16 cellular contexts compared by ENCODE assay signal in the genomic region with DNA sequence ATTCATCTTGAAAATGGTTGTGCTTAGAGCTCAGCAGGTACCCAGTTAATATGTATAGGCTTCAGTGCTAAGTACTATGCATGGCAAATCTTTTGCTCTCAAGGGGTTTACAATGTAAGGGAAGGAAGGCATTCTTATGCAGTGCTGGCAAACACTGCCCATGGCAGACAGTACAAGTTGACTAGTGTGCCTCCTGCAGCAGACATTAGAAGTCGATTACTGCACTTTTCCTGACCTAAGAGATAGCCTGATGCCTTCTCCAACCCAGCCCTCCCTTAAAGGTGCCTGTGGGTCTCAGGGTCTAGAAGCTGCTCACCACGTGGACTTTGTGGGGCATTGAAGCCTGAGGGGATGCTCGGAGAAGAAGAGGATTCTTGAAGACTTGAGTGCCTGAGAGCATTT. TPM values are rescaled to one million over a fixed set of nuclear protein-coding genes. Genes with fewer than 3 reads are reported as not detected.
A peak's percentile ranks its signal among the peaks of the same experiment; 100 is the strongest.
DNase-seq lines count a peak whose midpoint lies in the region; ATAC-seq, FAIRE-seq and TF ChIP-seq lines count a peak whose summit lies in the region.
"Had no signal": no experiment of that assay in that cellular context is flagged by ENCODE, and none has a peak within 500 bp of the region (broad histone marks: within the 10 kb centered on the region; RNA-seq: fewer than 3 reads in every experiment).

No MANE protein-coding gene starts in this region.

- in situ Hi-C loops in SK-MEL-5 (cut with HindIII; ENCODE audit: low pct_unique_long_range_greater_than_20kb, low sequenced_read_pairs), result no loop called here

- no peak overlapping the region for H3K27ac Mint-ChIP-seq in natural killer cell
- H3K27ac Mint-ChIP-seq: CD8-positive, alpha-beta T cell had no signal

- no peak overlapping the region for H2AK5ac ChIP-seq in neuronal stem cell (ENCODE audit: low read depth, low read length)

- no peak for ATAC-seq in natural killer cell
- ATAC-seq: CD8-positive, alpha-beta T cell had no signal

- no peak overlapping the region for H2AFZ ChIP-seq in smooth muscle cell (ENCODE audit: low read depth)
- H2AFZ ChIP-seq in neuronal stem cell (ENCODE audit: low read length), result no peak overlapping the region

- H2BK120ac ChIP-seq in neuronal stem cell (ENCODE audit: low read depth, low read length), result no peak overlapping the region

- no peak overlapping the region for H3K18ac ChIP-seq in neuronal stem cell (ENCODE audit: low read length)

- intact Hi-C loops in kidney (cut with DNase I), result no loop called here
- intact Hi-C loops in natural killer cell (cut with micrococcal nuclease), result no loop called here

- no peak overlapping the region for H3K4ac ChIP-seq in neuronal stem cell (ENCODE audit: low read length)

- DNase-seq in SK-MEL-5 (ENCODE audit: low read depth, low spot score), result peak; percentile 4
- DNase-seq in iPS DF 19.7 (ENCODE audit: low read depth, low spot score), result peak; percentile 94
- no peak for DNase-seq in smooth muscle cell (lab: John Stamatoyannopoulos, UW; ENCODE audit: unreplicated experiment)
- DNase-seq in kidney, result no peak
- DNase-seq in natural killer cell, result no peak
- no peak for DNase-seq in neuronal stem cell (ENCODE audit: low spot score)
- DNase-seq: CD8-positive, alpha-beta T cell; DMS79 treated with DMSO at 0.1 percent for 48 hours; GF-D8; NCI-H187 treated with DMSO at 0.1 percent for 48 hours; NCI-H2171 treated with DMSO at 0.1 percent for 48 hours; NCI-H82; RPMI8226 had no signal

- no peaks in the 10 kb centered on the region for H3K27me3 Mint-ChIP-seq in natural killer cell (ENCODE audit: low read depth in 2 of 2)

- H3K4me3 Mint-ChIP-seq in natural killer cell, result no peak overlapping the region
- H3K4me3 Mint-ChIP-seq: CD8-positive, alpha-beta T cell had no signal

- no peak overlapping the region for H3K14ac ChIP-seq in neuronal stem cell (ENCODE audit: low read length)

- H4K8ac ChIP-seq in neuronal stem cell (ENCODE audit: low read depth, low read length), result no peak overlapping the region

- H4K20me1 ChIP-seq in smooth muscle cell (ENCODE audit: low read depth), result peaks cover 99% of the 10 kb centered on the region

- H3K36me3 Mint-ChIP-seq in natural killer cell, result no peaks in the 10 kb centered on the region
- H3K36me3 Mint-ChIP-seq: CD8-positive, alpha-beta T cell had no signal

- peaks cover 31% of the 10 kb centered on the region for H3K79me1 ChIP-seq in neuronal stem cell (ENCODE audit: low read depth, low read length)

- H3K4me2 ChIP-seq in smooth muscle cell (no peak overlapping the region), neuronal stem cell (ENCODE audit: insufficient read depth, low read length, poor library complexity, severe bottlenecking) (no peak overlapping the region)

- CTCF ChIA-PET in HEK293 (lab: Yijun Ruan, JAX), result interaction anchor here (0.7 kb wide), 1 partner anchor 77 kb away, joined by 3 read pairs; no protein-coding TSS in a partner anchor

- peaks cover 14% of the 10 kb centered on the region for H3K4me1 ChIP-seq in HEK293 (ENCODE audit: control insufficient read depth, insufficient read depth, low read length)
- H3K4me1 ChIP-seq in smooth muscle cell (ENCODE audit: low read depth), result peaks cover 35% of the 10 kb centered on the region
- H3K4me1 ChIP-seq in kidney (ENCODE audit: control insufficient read depth in 1 of 2, insufficient read depth in 1 of 2, low read depth in 1 of 2, low read length in 2 of 2), result peaks cover 0 to 3% of the 10 kb centered on the region in 2 donors
- H3K4me1 ChIP-seq in neuronal stem cell (ENCODE audit: control insufficient read depth in 2 of 2, insufficient read depth in 1 of 2, low read depth in 1 of 2, low read length in 2 of 2), result peaks cover 23 to 51% of the 10 kb centered on the region in 2 donors

- H2BK5ac ChIP-seq in neuronal stem cell (ENCODE audit: low read length), result no peak overlapping the region

- peaks cover 0 to 6% of the 10 kb centered on the region in 2 donors for H3K4me1 Mint-ChIP-seq in natural killer cell

- peaks cover 57% of the 10 kb centered on the region for H3K79me2 ChIP-seq in smooth muscle cell (ENCODE audit: low read depth)

- H3K36me3 ChIP-seq in HEK293 (ENCODE audit: control insufficient read depth in 2 of 2, insufficient read depth in 1 of 2, low read length in 2 of 2) (no peaks in the 10 kb centered on the region), smooth muscle cell (ENCODE audit: low read depth) (no peaks in the 10 kb centered on the region), kidney (ENCODE audit: control insufficient read depth in 1 of 2, insufficient read depth in 2 of 2, low read length in 2 of 2) (no peaks in the 10 kb centered on the region), neuronal stem cell (replicated peaks in 1 of 2; ENCODE audit: control insufficient read depth in 2 of 2, insufficient read depth in 2 of 2, low read length in 2 of 2) (peaks cover 0 to 37% of the 10 kb centered on the region in 2 donors)

- 52% methylated on average over 3 of the region's 3 CpGs for WGBS in smooth muscle cell (ENCODE audit: low lambda C conversion rate)
- no CpG with 5 or more reads among the region's 3 CpGs for WGBS in neuronal stem cell (ENCODE audit: extremely low coverage in 2 of 2, insufficient read length in 2 of 2, insufficient replicate concordance in 1 of 2), 2 donors

- peaks cover 8% of the 10 kb centered on the region for H3F3A ChIP-seq in smooth muscle cell (ENCODE audit: low read depth)

- H3K9me3 Mint-ChIP-seq in natural killer cell, result no peaks in the 10 kb centered on the region
- H3K9me3 Mint-ChIP-seq: CD8-positive, alpha-beta T cell had no signal

- H3K27ac ChIP-seq in HEK293 (ENCODE audit: extremely low read depth, low read depth, low read length), result no peak overlapping the region
- peak overlapping the region; percentile 43 for H3K27ac ChIP-seq in smooth muscle cell (ENCODE audit: low read depth)
- H3K27ac ChIP-seq in kidney (ENCODE audit: low read depth in 2 of 2, low read length in 2 of 2), result no peak overlapping the region
- no peak overlapping the region for H3K27ac ChIP-seq in neuronal stem cell (replicated peaks; ENCODE audit: low read length)
- H3K27ac ChIP-seq: SJSA1 had no signal

- H2BK12ac ChIP-seq in neuronal stem cell (ENCODE audit: low read length), result no peak overlapping the region

- H3K9ac ChIP-seq in smooth muscle cell (ENCODE audit: low read depth) (no peak overlapping the region), kidney (ENCODE audit: low read length in 2 of 2) (no peak overlapping the region), neuronal stem cell (ENCODE audit: low read depth, low read length, poor library complexity) (no peak overlapping the region)

- H3K4me3 ChIP-seq in HEK293 (ENCODE audit: low read depth, low read length), result no peak overlapping the region
- H3K4me3 ChIP-seq in smooth muscle cell, result no peak overlapping the region
- H3K4me3 ChIP-seq in kidney (ENCODE audit: low read length in 2 of 2), result no peak overlapping the region
- H3K4me3 ChIP-seq in neuronal stem cell (ENCODE audit: low read length in 2 of 2), result no peak overlapping the region
- H3K4me3 ChIP-seq: SJSA1 had no signal

- no peak overlapping the region for H4K91ac ChIP-seq in neuronal stem cell (ENCODE audit: low read depth, low read length, poor library complexity)

- H2BK15ac ChIP-seq in neuronal stem cell (ENCODE audit: low read length), result no peak overlapping the region

- H3K23ac ChIP-seq in neuronal stem cell (ENCODE audit: low read depth, low read length, poor library complexity), result no peak overlapping the region

- TF ChIP-seq CTCF in HEK293 (tag by site-specific recombination; IDR thresholded peaks at IDR 0.05) (no peak), smooth muscle cell (IDR thresholded peaks at IDR 0.05; ENCODE audit: borderline replicate concordance, insufficient read depth, poor library complexity, severe bottlenecking) (no peak), kidney (IDR thresholded peaks at IDR 0.05; ENCODE audit: borderline replicate concordance, extremely low read depth, insufficient read depth) (no peak), natural killer cell (IDR thresholded peaks at IDR 0.05) (no peak)

- FAIRE-seq in kidney (lab: Jason Lieb, UNC), result no peak
- FAIRE-seq: D721Med had no signal

- POLR2A ChIA-PET in HEK293 (lab: Yijun Ruan, JAX), result no interaction called here

- H3K9me3 ChIP-seq in HEK293 (ENCODE audit: control insufficient read depth, insufficient read depth, low read depth, low read length), result no peaks in the 10 kb centered on the region
- H3K9me3 ChIP-seq in smooth muscle cell (replicated peaks; ENCODE audit: low read depth), result no peaks in the 10 kb centered on the region
- H3K9me3 ChIP-seq in kidney (ENCODE audit: control insufficient read depth in 1 of 2, low read length in 2 of 2), result no peaks in the 10 kb centered on the region
- no peaks in the 10 kb centered on the region for H3K9me3 ChIP-seq in neuronal stem cell (replicated peaks in 1 of 2; ENCODE audit: control insufficient read depth in 2 of 2, insufficient read depth in 1 of 2, low read depth in 1 of 2, low read length in 2 of 2)

- H3K27me3 ChIP-seq in smooth muscle cell (ENCODE audit: low read depth) (no peaks in the 10 kb centered on the region), neuronal stem cell (ENCODE audit: control insufficient read depth in 3 of 3, insufficient read depth in 3 of 3, low read depth in 1 of 3, low read length in 3 of 3) (no peaks in the 10 kb centered on the region)
- H3K27me3 ChIP-seq: SJSA1 had no signal

TF ChIP-seq in HEK293, 187 proteins besides CTCF, POLR2A, EP300 and RAD21 (continues in another document):
- TF ChIP-seq, protein P1, sequence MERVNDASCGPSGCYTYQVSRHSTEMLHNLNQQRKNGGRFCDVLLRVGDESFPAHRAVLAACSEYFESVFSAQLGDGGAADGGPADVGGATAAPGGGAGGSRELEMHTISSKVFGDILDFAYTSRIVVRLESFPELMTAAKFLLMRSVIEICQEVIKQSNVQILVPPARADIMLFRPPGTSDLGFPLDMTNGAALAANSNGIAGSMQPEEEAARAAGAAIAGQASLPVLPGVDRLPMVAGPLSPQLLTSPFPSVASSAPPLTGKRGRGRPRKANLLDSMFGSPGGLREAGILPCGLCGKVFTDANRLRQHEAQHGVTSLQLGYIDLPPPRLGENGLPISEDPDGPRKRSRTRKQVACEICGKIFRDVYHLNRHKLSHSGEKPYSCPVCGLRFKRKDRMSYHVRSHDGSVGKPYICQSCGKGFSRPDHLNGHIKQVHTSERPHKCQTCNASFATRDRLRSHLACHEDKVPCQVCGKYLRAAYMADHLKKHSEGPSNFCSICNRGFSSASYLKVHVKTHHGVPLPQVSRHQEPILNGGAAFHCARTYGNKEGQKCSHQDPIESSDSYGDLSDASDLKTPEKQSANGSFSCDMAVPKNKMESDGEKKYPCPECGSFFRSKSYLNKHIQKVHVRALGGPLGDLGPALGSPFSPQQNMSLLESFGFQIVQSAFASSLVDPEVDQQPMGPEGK (tag by site-specific recombination; IDR thresholded peaks at IDR 0.05), result no peak

RNA-seq across cellular contexts. Expression of a gene that starts 50.9 kb away (rescaled TPM):
- 0.16 and 0.24 TPM in 2 replicates for total RNA-seq in SK-MEL-5 (2014; rRNA removed; shearing (Covaris generic))
- 0.02 and 0.46 TPM in 2 replicates for polyA plus RNA-seq in SK-MEL-5 (2015; cell fraction: cytosol; rRNA removed)
- polyA plus RNA-seq in SK-MEL-5 (2015; cell fraction: nucleus; rRNA removed), result 0.14 and 0.20 TPM in 2 replicates
- total RNA-seq in smooth muscle cell (10.4 and 10.6 TPM in 2 replicates), kidney (3.7 TPM), natural killer cell (not detected)
- polyA plus RNA-seq in smooth muscle cell (9.4 and 10.4 TPM in 2 replicates), kidney (ENCODE audit: insufficient read depth, low read depth, low replicate concordance) (0.32 TPM)
- 26.2 TPM for polyA plus RNA-seq in neuronal stem cell (2013, experiment 1 of 2)
- polyA plus RNA-seq in neuronal stem cell (2013, experiment 2 of 2), result 27.3 TPM
- total RNA-seq: CD8-positive, alpha-beta T cell had no signal

Comparison
In these comparisons a context has a peak if more than half of its experiments do, and no peak if none do; other contexts are left out.
1. DNase-seq: peak in SK-MEL-5 (single experiment) and iPS DF 19.7 (single experiment); none in smooth muscle cell (single experiment), kidney (single experiment), natural killer cell (single experiment) and neuronal stem cell (single experiment).